Comparison of ENCODE assay signal across 23 cellular contexts in genomic region chr4:186876961-186877626, GRCh38.
DNase-seq lines count a peak whose midpoint lies in the region; FAIRE-seq and TF ChIP-seq lines count a peak whose summit lies in the region.
"Had no signal": no experiment of that assay in that cellular context is flagged by ENCODE, and none has a peak within 500 bp of the region (broad histone marks: within the 10 kb centered on the region; RNA-seq: fewer than 3 reads in every experiment).

No MANE protein-coding gene starts in this region.

- TF ChIP-seq CTCF in HEK293 (tag by site-specific recombination; IDR thresholded peaks at IDR 0.05) (no peak), astrocyte (IDR thresholded peaks at IDR 0.05; ENCODE audit: insufficient read depth, low read depth, low read length) (no peak), fibroblast of pulmonary artery (IDR thresholded peaks at IDR 0.05; ENCODE audit: low read length, missing control alignments) (no peak)

- no peaks in the 10 kb centered on the region for H3K36me3 Mint-ChIP-seq in astrocyte (ENCODE audit: low read depth, unreplicated experiment)
- H3K36me3 Mint-ChIP-seq: CD8-positive, alpha-beta T cell had no signal

- no peaks in the 10 kb centered on the region for H3K27me3 Mint-ChIP-seq in astrocyte (ENCODE audit: low read depth, unreplicated experiment)
- H3K27me3 Mint-ChIP-seq: B cell; CD4-positive, CD25-positive, alpha-beta regulatory T cell had no signal

- H3K36me3 ChIP-seq in HEK293 (ENCODE audit: control insufficient read depth in 2 of 2, insufficient read depth in 1 of 2, low read length in 2 of 2) = no peaks in the 10 kb centered on the region
- H3K36me3 ChIP-seq in astrocyte (ENCODE audit: insufficient read depth, low read length) = no peaks in the 10 kb centered on the region
- H3K36me3 ChIP-seq: BLaER1, HAP-1 had no signal

- no peak for TF ChIP-seq POLR2A in GM12891 (IDR thresholded peaks at IDR 0.05; ENCODE audit: low read depth, low read length)

- H2AFZ ChIP-seq in astrocyte (ENCODE audit: low read depth, low read length) = no peak overlapping the region

- H3K4me1 ChIP-seq in HEK293 (ENCODE audit: control insufficient read depth, insufficient read depth, low read length) (no peaks in the 10 kb centered on the region), astrocyte (ENCODE audit: insufficient read depth, low read length) (peaks cover 12% of the 10 kb centered on the region)
- H3K4me1 ChIP-seq: BLaER1, Caco-2, HAP-1 had no signal

- FAIRE-seq in astrocyte (lab: Jason Lieb, UNC) = peak; percentile 69
- FAIRE-seq in urothelium cell line (lab: Jason Lieb, UNC) = peak; percentile 97
- no peak for FAIRE-seq in GM12891 (lab: Jason Lieb, UNC)
- FAIRE-seq: A204.1, G401.6, GM12878, GM18507, H54 had no signal

- no peaks in the 10 kb centered on the region for H3K27me3 ChIP-seq in astrocyte (ENCODE audit: insufficient read depth, low read length)
- H3K27me3 ChIP-seq: BLaER1 had no signal

- no peak for DNase-seq in astrocyte (ENCODE audit: low read depth)
- peak; percentile 72 for DNase-seq in fibroblast of pulmonary artery (ENCODE audit: low read depth)
- DNase-seq in urothelium cell line (ENCODE audit: low spot score) = no peak
- DNase-seq in NCI-H1694 treated with DMSO at 0.1 percent for 48 hours (lab: John Stamatoyannopoulos, UW) = no peak
- DNase-seq in GM12891 (ENCODE audit: insufficient read length, low spot score) = no peak
- no peak for DNase-seq in retina
- DNase-seq: Caco-2; CD4-positive, CD25-positive, alpha-beta regulatory T cell; CD8-positive, alpha-beta T cell; DMS153; DND-41; GOT3 had no signal

- H3K27ac ChIP-seq in HEK293 (ENCODE audit: extremely low read depth, low read depth, low read length) (no peak overlapping the region), astrocyte (ENCODE audit: low read depth, low read length) (no peak overlapping the region)
- H3K27ac ChIP-seq: 22Rv1, BLaER1, C4-2B had no signal

- no peak overlapping the region for H3K27ac Mint-ChIP-seq in astrocyte (ENCODE audit: unreplicated experiment)
- H3K27ac Mint-ChIP-seq: B cell; CD4-positive, CD25-positive, alpha-beta regulatory T cell; CD8-positive, alpha-beta T cell had no signal

- no peaks in the 10 kb centered on the region for H3K79me2 ChIP-seq in astrocyte (ENCODE audit: insufficient read depth, low read length)

- POLR2A ChIA-PET in HEK293 (lab: Yijun Ruan, JAX) = no interaction called here

- no peak overlapping the region for H3K9ac ChIP-seq in astrocyte (ENCODE audit: low read length)
- H3K9ac ChIP-seq: BLaER1 had no signal

- H3K9me3 Mint-ChIP-seq in astrocyte (ENCODE audit: unreplicated experiment) = peaks cover 2% of the 10 kb centered on the region
- H3K9me3 Mint-ChIP-seq: CD8-positive, alpha-beta T cell had no signal

- H3K4me2 ChIP-seq in astrocyte (ENCODE audit: low read length) = no peak overlapping the region
- H3K4me2 ChIP-seq: BLaER1 had no signal

- H4K20me1 ChIP-seq in astrocyte (ENCODE audit: insufficient read depth, low read length) = no peaks in the 10 kb centered on the region
- H4K20me1 ChIP-seq: BLaER1 had no signal

- peaks cover 19% of the 10 kb centered on the region for H3K4me1 Mint-ChIP-seq in astrocyte (ENCODE audit: low read depth, unreplicated experiment)
- H3K4me1 Mint-ChIP-seq: B cell; CD4-positive, CD25-positive, alpha-beta regulatory T cell had no signal

- CTCF ChIA-PET in HEK293 (lab: Yijun Ruan, JAX) = no interaction called here

- H3K4me3 Mint-ChIP-seq in astrocyte (ENCODE audit: unreplicated experiment) = no peak overlapping the region
- H3K4me3 Mint-ChIP-seq: B cell; CD4-positive, CD25-positive, alpha-beta regulatory T cell; CD8-positive, alpha-beta T cell had no signal

- H3K4me3 ChIP-seq in HEK293 (ENCODE audit: low read depth, low read length) (no peak overlapping the region), astrocyte (ENCODE audit: insufficient read depth, low read depth, low read length) (no peak overlapping the region), fibroblast of pulmonary artery (replicated peaks; ENCODE audit: low read depth, low read length) (no peak overlapping the region)
- H3K4me3 ChIP-seq: BLaER1, GM12878, HAP-1 had no signal

- H3K9me3 ChIP-seq in HEK293 (ENCODE audit: control insufficient read depth, insufficient read depth, low read depth, low read length) (no peaks in the 10 kb centered on the region), astrocyte (ENCODE audit: insufficient read depth, low read depth, low read length) (peaks cover 3% of the 10 kb centered on the region)
- H3K9me3 ChIP-seq: Caco-2 had no signal

TF ChIP-seq in HEK293, 187 proteins besides CTCF, POLR2A, EP300 and RAD21:
- TF ChIP-seq, protein P1, sequence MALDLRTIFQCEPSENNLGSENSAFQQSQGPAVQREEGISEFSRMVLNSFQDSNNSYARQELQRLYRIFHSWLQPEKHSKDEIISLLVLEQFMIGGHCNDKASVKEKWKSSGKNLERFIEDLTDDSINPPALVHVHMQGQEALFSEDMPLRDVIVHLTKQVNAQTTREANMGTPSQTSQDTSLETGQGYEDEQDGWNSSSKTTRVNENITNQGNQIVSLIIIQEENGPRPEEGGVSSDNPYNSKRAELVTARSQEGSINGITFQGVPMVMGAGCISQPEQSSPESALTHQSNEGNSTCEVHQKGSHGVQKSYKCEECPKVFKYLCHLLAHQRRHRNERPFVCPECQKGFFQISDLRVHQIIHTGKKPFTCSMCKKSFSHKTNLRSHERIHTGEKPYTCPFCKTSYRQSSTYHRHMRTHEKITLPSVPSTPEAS (tag by site-specific recombination; IDR thresholded peaks at IDR 0.05) = peak; percentile 65; the same call in 1 of the 2 replicates
- no peak for TF ChIP-seq ZNF843 (tag by site-specific recombination; IDR thresholded peaks at IDR 0.05)

TF ChIP-seq in GM12891, 5 proteins besides CTCF, POLR2A, EP300 and RAD21:
- TF ChIP-seq PAX5 (IDR thresholded peaks at IDR 0.05; ENCODE audit: insufficient read depth, low read length, severe bottlenecking) (no peak), POU2F2 (IDR thresholded peaks at IDR 0.05; ENCODE audit: low read depth, low read length) (no peak), SPI1 (IDR thresholded peaks at IDR 0.05; ENCODE audit: low read depth, low read length) (no peak), TAF1 (IDR thresholded peaks at IDR 0.05; ENCODE audit: low read depth, low read length) (no peak), POLR2AphosphoS5 (IDR thresholded peaks at IDR 0.05; ENCODE audit: low read depth, low read length) (no peak)
